Comparison of ENCODE assay signal across 8 cellular contexts in genomic region chr1:148748563-148749334, GRCh38. TPM values are rescaled to one million over a fixed set of nuclear protein-coding genes. Genes with fewer than 3 reads are reported as not detected.
DNase-seq lines count a peak whose midpoint lies in the region; ATAC-seq, FAIRE-seq and TF ChIP-seq lines count a peak whose summit lies in the region.
"Not testable (repeated sequence)": the region's sequence is repeated elsewhere in the genome, so short reads cannot be mapped to it uniquely, and the experiment has no call there.

NUDT4B (plus strand) TSS chr1:148748774; CDS start chr1:148748953, 179 bp downstream.

- intact Hi-C loops in GM12878 (cut with micrococcal nuclease; ENCODE audit: unreplicated experiment); prostate gland (cut with DNase I): not testable (repeated sequence)

- not testable (repeated sequence) for BruUV-seq in GM12878 (replicated peaks; lab: Mats Ljungman, UMichigan)

- TF ChIP-seq RAD21 in GM12878 (IDR thresholded peaks at IDR 0.05; ENCODE audit: insufficient read depth, low read depth, low read length) = not testable (repeated sequence)

- H3F3A ChIP-seq in GM23338 (replicated peaks; ENCODE audit: low read depth) = not testable (repeated sequence)

- H3K4me3 ChIP-seq in CD4-positive, CD25-positive, alpha-beta regulatory T cell (ENCODE audit: low read depth, low read length); GM23338; GM12878; right atrium auricular region; prostate gland: not testable (repeated sequence)

- not testable (repeated sequence) for H3K4me2 ChIP-seq in GM23338; GM12878 (ENCODE audit: control insufficient read depth, insufficient read depth)

- H3K27me3 Mint-ChIP-seq in CD4-positive, CD25-positive, alpha-beta regulatory T cell; GM23338 (ENCODE audit: insufficient read depth, low read depth, poor library complexity): not testable (repeated sequence)

- H3K4me1 Mint-ChIP-seq in CD4-positive, CD25-positive, alpha-beta regulatory T cell; GM23338: not testable (repeated sequence)

- not testable (repeated sequence) for H3K27ac ChIP-seq in CD4-positive, CD25-positive, alpha-beta regulatory T cell (ENCODE audit: insufficient read depth, low read length, poor library complexity, severe bottlenecking); GM23338 (ENCODE audit: low read depth); GM12878 (ENCODE audit: control insufficient read depth, insufficient read depth); right atrium auricular region; prostate gland

- not testable (repeated sequence) for H3K27me3 ChIP-seq in CD4-positive, CD25-positive, alpha-beta regulatory T cell (ENCODE audit: control insufficient read depth, insufficient read depth, low read length); GM23338 (ENCODE audit: insufficient read depth); GM12878 (replicated peaks in 1 of 2; ENCODE audit: control insufficient read depth in 2 of 2, insufficient read depth in 2 of 2, low read length in 1 of 2); right atrium auricular region; prostate gland (replicated peaks; ENCODE audit: insufficient read depth)

- SMC1A ChIA-PET in GM12878 (lab: Charles Lee; ENCODE audit: uncharacterized antibody, unreplicated experiment) = not testable (repeated sequence)

- WGBS in GM12878 (ENCODE audit: insufficient coverage, insufficient replicate concordance, low lambda C conversion rate, missing lambda C conversion rate) = no CpG with 5 or more reads among the region's 68 CpGs
- WGBS in prostate gland = no CpG with 5 or more reads among the region's 68 CpGs

- TF ChIP-seq EP300 in GM12878 (IDR thresholded peaks at IDR 0.05; ENCODE audit: borderline replicate concordance in 1 of 2, control insufficient read depth in 1 of 2, low read depth in 2 of 2, low read length in 2 of 2) = not testable (repeated sequence)

- DNase-seq in CD4-positive, CD25-positive, alpha-beta regulatory T cell; GM23338 (ENCODE audit: low spot score); NCI-H460 (ENCODE audit: extremely low read depth, low read depth); GM12878 (ENCODE audit: low read depth, low spot score); right atrium auricular region (ENCODE audit: low spot score); prostate gland (ENCODE audit: low spot score): not testable (repeated sequence)

- not testable (repeated sequence) for H3K79me2 ChIP-seq in GM23338 (replicated peaks; ENCODE audit: insufficient read depth); GM12878 (ENCODE audit: control insufficient read depth, insufficient read depth, low read length)

- peak; percentile 56 to 59 for ATAC-seq in CD4-positive, CD25-positive, alpha-beta regulatory T cell (ENCODE audit: low read depth in 2 of 2)
- ATAC-seq in GM19324 (IDR thresholded peaks at IDR 0.05; ENCODE audit: low FRiP score, unreplicated experiment) (peak; percentile 50), GM23338 (peak; percentile 76), HG03066 (IDR thresholded peaks at IDR 0.05; ENCODE audit: low read depth, unreplicated experiment) (peak; percentile 38), GM12878 (peak; percentile 79)

- not testable (repeated sequence) for TF ChIP-seq CTCF in GM23338 (conservative IDR thresholded peaks at IDR 0.05; ENCODE audit: low read depth in 2 of 2); GM12878 (IDR thresholded peaks at IDR 0.05 in 2 of 3, conservative IDR thresholded peaks at IDR 0.05 in 1 of 3; ENCODE audit: control insufficient read depth in 2 of 3, extremely low read depth in 1 of 3, insufficient read depth in 1 of 3, low read depth in 3 of 3, low read length in 3 of 3); right atrium auricular region (IDR thresholded peaks at IDR 0.05); prostate gland (IDR thresholded peaks at IDR 0.05)

- not testable (repeated sequence) for H3K9ac ChIP-seq in GM12878 (ENCODE audit: control insufficient read depth, insufficient read depth, low read length)

- POLR2A ChIA-PET in GM12878 (lab: Charles Lee) = not testable (repeated sequence)

- not testable (repeated sequence) for H3K9me3 ChIP-seq in CD4-positive, CD25-positive, alpha-beta regulatory T cell (ENCODE audit: control insufficient read depth in 2 of 2, low read length in 2 of 2); GM12878 (replicated peaks; ENCODE audit: control insufficient read depth, insufficient read depth, low read length); right atrium auricular region; prostate gland

- not testable (repeated sequence) for TF ChIP-seq POLR2A in GM12878 (IDR thresholded peaks at IDR 0.05; ENCODE audit: low read depth, low read length); prostate gland (IDR thresholded peaks at IDR 0.05)

- FAIRE-seq in GM12878 (lab: Jason Lieb, UNC) = not testable (repeated sequence)

- not testable (repeated sequence) for H3K27ac Mint-ChIP-seq in CD4-positive, CD25-positive, alpha-beta regulatory T cell; GM23338

- not testable (repeated sequence) for H3K4me1 ChIP-seq in CD4-positive, CD25-positive, alpha-beta regulatory T cell (ENCODE audit: control insufficient read depth, insufficient read depth, low read length, poor library complexity, severe bottlenecking); GM23338 (ENCODE audit: insufficient read depth); GM12878 (ENCODE audit: control insufficient read depth, insufficient read depth, low read length); right atrium auricular region; prostate gland (replicated peaks)

- RAD21 ChIA-PET in GM12878 (lab: Charles Lee; ENCODE audit: unreplicated experiment) = not testable (repeated sequence)

- in situ Hi-C loops in GM12878 (cut with MboI) = not testable (repeated sequence)

- H3K36me3 Mint-ChIP-seq in CD4-positive, CD25-positive, alpha-beta regulatory T cell; GM23338 (ENCODE audit: low read depth): not testable (repeated sequence)

- not testable (repeated sequence) for H3K36me3 ChIP-seq in CD4-positive, CD25-positive, alpha-beta regulatory T cell (ENCODE audit: control insufficient read depth, insufficient read depth, low read length); GM23338 (ENCODE audit: insufficient read depth); GM12878 (ENCODE audit: control insufficient read depth in 2 of 2, insufficient read depth in 2 of 2, low read length in 1 of 2); right atrium auricular region; prostate gland

- CTCF ChIA-PET in GM12878 (lab: Yijun Ruan, JAX) = not testable (repeated sequence)

- H4K20me1 ChIP-seq in GM23338 (replicated peaks; ENCODE audit: insufficient read depth); GM12878 (ENCODE audit: control insufficient read depth, insufficient read depth): not testable (repeated sequence)

- H3K9me3 Mint-ChIP-seq in CD4-positive, CD25-positive, alpha-beta regulatory T cell; GM23338: not testable (repeated sequence)

- H2AFZ ChIP-seq in GM23338; GM12878 (ENCODE audit: control insufficient read depth, low read depth, low read length): not testable (repeated sequence)

- not testable (repeated sequence) for H3K4me3 Mint-ChIP-seq in CD4-positive, CD25-positive, alpha-beta regulatory T cell; GM23338

- not testable (repeated sequence) for H3K9me2 ChIP-seq in GM23338 (ENCODE audit: insufficient read depth)

RNA-seq across cellular contexts. Expression of gene NUDT4B, which starts in this region (rescaled TPM):
- not detected for total RNA-seq in CD4-positive, CD25-positive, alpha-beta regulatory T cell
- 1 to 10 TPM; 2.5 to 9.1 (median 4.6) TPM for polyA plus RNA-seq in CD4-positive, CD25-positive, alpha-beta regulatory T cell
- 7.5 and 28.1 TPM in 2 replicates for total RNA-seq in GM23338 (2014; rRNA removed; shearing (Covaris generic))
- not detected in 2 replicates for polyA plus RNA-seq in GM23338 (2016; fragmentation: Nextera tagmentation; extraction: Ambion mirVana)
- total RNA-seq in NCI-H460 (2014; rRNA removed; shearing (Covaris generic)) = 27.7 and 40.6 TPM in 2 replicates
- polyA plus RNA-seq in NCI-H460 (2014; cell fraction: nucleus; rRNA removed) = 23.4 TPM in 1 of 2 replicates, not detected in the other
- total RNA-seq in GM12878 (2013; cell fraction: nucleolus; rRNA removed) = 3.0 and 4.9 TPM in 2 replicates
- 5.1 and 11.8 TPM in 2 replicates for total RNA-seq in GM12878 (2014; rRNA removed)
- total RNA-seq in GM12878 (2014; rRNA removed; fragmentation: Illumina TruSeq; extraction: Trizol) = 0.18 and 0.67 TPM in 2 replicates
- total RNA-seq in GM12878 (2021) = not detected in 2 replicates
- 6.4 TPM for polyA plus RNA-seq in GM12878 (2011; ENCODE audit: low read depth)
- 0.82 and 25.5 TPM in 2 replicates for polyA plus RNA-seq in GM12878 (2011; rRNA removed)
- polyA plus RNA-seq in GM12878 (2011; cell fraction: cytosol; rRNA removed) = 21.5 and 26.6 TPM in 2 replicates
- 6.2 and 6.8 TPM in 2 replicates for polyA plus RNA-seq in GM12878 (2011; cell fraction: nucleus; rRNA removed)
- 0.79 and 4.0 TPM in 2 replicates for polyA plus RNA-seq in GM12878 (2012)
- 5.2 and 7.1 TPM in 2 replicates for polyA plus RNA-seq in GM12878 (2014; fragmentation: Illumina TruSeq; extraction: Trizol)
- polyA plus RNA-seq in GM12878 (2014; fragmentation: Nextera tagmentation; extraction: Ambion mirVana) = under 1 TPM in 1 of 2 experiments, not detected in 1; 0.11 TPM
- 5.1 and 7.3 TPM in 2 replicates for polyA plus RNA-seq in GM12878 (2014; rRNA removed)
- polyA plus RNA-seq in GM12878 (2016; fragmentation: Nextera tagmentation; extraction: Ambion mirVana) = 10 to 100 TPM in 1 of 2 experiments, 1 to 10 TPM in 1; 1.5 to 10.7 TPM
- 8.0 and 22.8 TPM in 2 replicates for polyA minus RNA-seq in GM12878 (2011; rRNA and poly(A)+ RNA removed)
- 5.2 TPM in 1 of 2 replicates, not detected in the other for polyA minus RNA-seq in GM12878 (2011; cell fraction: cytosol; rRNA and poly(A)+ RNA removed)
- polyA minus RNA-seq in GM12878 (2011; cell fraction: nucleus; rRNA and poly(A)+ RNA removed) = 0.36 and 0.48 TPM in 2 replicates
- 10 to 100 TPM; 88.6 to 96.0 TPM for total RNA-seq in right atrium auricular region
- total RNA-seq in prostate gland = 10 to 100 TPM; 40.4 to 88.4 TPM
